Comparison of ENCODE assay signal across 9 cellular contexts in genomic region chr2:233355916-233356315, GRCh38. TPM values are rescaled to one million over a fixed set of nuclear protein-coding genes. Genes with fewer than 3 reads are reported as not detected.
A peak's percentile ranks its signal among the peaks of the same experiment; 100 is the strongest.
DNase-seq lines count a peak whose midpoint lies in the region; ATAC-seq and TF ChIP-seq lines count a peak whose summit lies in the region.
"Had no signal": no experiment of that assay in that cellular context is flagged by ENCODE, and none has a peak within 500 bp of the region (broad histone marks: within the 10 kb centered on the region; RNA-seq: fewer than 3 reads in every experiment).

No MANE protein-coding gene starts in this region.

- no peak overlapping the region for H3K27ac ChIP-seq in PC-3 (ENCODE audit: low read length)

- no peaks in the 10 kb centered on the region for H3K27me3 Mint-ChIP-seq in T-helper 2 cell treated with Interferon-gamma antibody and Interleukin-4, amounts not matched to agents 5 μg/mL and 100 μg/mL, for 36 hours (ENCODE audit: low read depth)
- H3K27me3 Mint-ChIP-seq in glutamatergic neuron (ENCODE audit: unreplicated experiment), result peaks cover 12% of the 10 kb centered on the region

- CTCF ChIA-PET in PC-3 (lab: Charles Lee), result no interaction called here

- H3K36me3 ChIP-seq in PC-3 (ENCODE audit: low read depth, low read length) (0 out of 2 replicates have a peak, but pooled peaks cover 3% of the 10 kb centered on the region), skeletal muscle satellite cell (ENCODE audit: insufficient read depth, low read length) (no peaks in the 10 kb centered on the region)

- H3K9me3 ChIP-seq in PC-3 (ENCODE audit: low read length) (no peaks in the 10 kb centered on the region), skeletal muscle satellite cell (replicated peaks; ENCODE audit: low read length) (no peaks in the 10 kb centered on the region)

- peak overlapping the region; percentile 95 for H3K4me3 ChIP-seq in PC-3 (ENCODE audit: low read length)
- peak overlapping the region; percentile 78 for H3K4me3 ChIP-seq in skeletal muscle satellite cell (ENCODE audit: low read length)

- H3K9me3 Mint-ChIP-seq in T-helper 2 cell treated with Interferon-gamma antibody and Interleukin-4, amounts not matched to agents 5 μg/mL and 100 μg/mL, for 36 hours, result no peaks in the 10 kb centered on the region
- H3K9me3 Mint-ChIP-seq in glutamatergic neuron (ENCODE audit: unreplicated experiment), result peaks cover 5% of the 10 kb centered on the region

- no peak overlapping the region for H3K27ac Mint-ChIP-seq in T-helper 2 cell treated with Interferon-gamma antibody and Interleukin-4, amounts not matched to agents 5 μg/mL and 100 μg/mL, for 36 hours
- H3K27ac Mint-ChIP-seq in glutamatergic neuron (ENCODE audit: unreplicated experiment), result no peak overlapping the region

- H3K4me1 Mint-ChIP-seq in T-helper 2 cell treated with Interferon-gamma antibody and Interleukin-4, amounts not matched to agents 5 μg/mL and 100 μg/mL, for 36 hours (ENCODE audit: low read depth), result peaks cover 56% of the 10 kb centered on the region
- H3K4me1 Mint-ChIP-seq in glutamatergic neuron (ENCODE audit: low read depth, unreplicated experiment), result peaks cover 29% of the 10 kb centered on the region

- no peaks in the 10 kb centered on the region for H3K9me2 ChIP-seq in PC-3 (replicated peaks; ENCODE audit: low read length)

- H3K36me3 Mint-ChIP-seq in T-helper 2 cell treated with Interferon-gamma antibody and Interleukin-4, amounts not matched to agents 5 μg/mL and 100 μg/mL, for 36 hours (ENCODE audit: low read depth), result peaks cover 31% of the 10 kb centered on the region
- no peaks in the 10 kb centered on the region for H3K36me3 Mint-ChIP-seq in glutamatergic neuron (ENCODE audit: unreplicated experiment)

- H2AFZ ChIP-seq in PC-3 (ENCODE audit: low read length), result no peak overlapping the region

- H4K20me1 ChIP-seq in PC-3 (ENCODE audit: low read length), result peaks cover 20% of the 10 kb centered on the region; the same call in 1 of the 2 replicates

- POLR2A ChIA-PET in PC-3 (lab: Charles Lee; ENCODE audit: unreplicated experiment), result no interaction called here

- peaks cover 61% of the 10 kb centered on the region for H3K79me2 ChIP-seq in PC-3 (ENCODE audit: low read length)

- ATAC-seq in PC-3 (no peak), HG03457 (IDR thresholded peaks at IDR 0.05; ENCODE audit: unreplicated experiment) (no peak), HG02885 (IDR thresholded peaks at IDR 0.05; ENCODE audit: poor library complexity, unreplicated experiment) (no peak)

- DNase-seq in T-helper 2 cell treated with Interferon-gamma antibody and Interleukin-4, amounts not matched to agents 5 μg/mL and 100 μg/mL, for 36 hours (ENCODE audit: low spot score), result no peak
- DNase-seq in T-helper 2 cell (no peak), PC-3 (no peak), glutamatergic neuron (no peak), AG08396 (ENCODE audit: low spot score) (no peak)
- DNase-seq: T-helper 9 cell had no signal

- peak overlapping the region; percentile 89 for H3K4me3 Mint-ChIP-seq in T-helper 2 cell treated with Interferon-gamma antibody and Interleukin-4, amounts not matched to agents 5 μg/mL and 100 μg/mL, for 36 hours
- peak overlapping the region; percentile 85 for H3K4me3 Mint-ChIP-seq in glutamatergic neuron (ENCODE audit: unreplicated experiment)

- H3K27me3 ChIP-seq in PC-3 (ENCODE audit: low read length), result no peaks in the 10 kb centered on the region
- H3K27me3 ChIP-seq in skeletal muscle satellite cell (ENCODE audit: control insufficient read depth, insufficient read depth, low read length), result no peaks in the 10 kb centered on the region

- BruUV-seq in PC-3 (replicated peaks; lab: Mats Ljungman, UMichigan), result TSS peak; percentile 72

- intact Hi-C loops in PC-3 (cut with micrococcal nuclease), result loop anchor here (5.0 kb wide), 1 partner anchor 86 kb away; no protein-coding TSS in a partner anchor

- H3K4me2 ChIP-seq in PC-3 (ENCODE audit: low read length) (peak overlapping the region; percentile 95), skeletal muscle satellite cell (ENCODE audit: low read length) (peak overlapping the region; percentile 95)

- H3K9ac ChIP-seq in PC-3 (ENCODE audit: low read length) (no peak overlapping the region), skeletal muscle satellite cell (ENCODE audit: low read depth, low read length) (no peak overlapping the region)

- TF ChIP-seq CTCF in PC-3 (conservative IDR thresholded peaks at IDR 0.05; ENCODE audit: low read depth, low read length) (no peak), glutamatergic neuron (IDR thresholded peaks at IDR 0.05; ENCODE audit: partially characterized antibody, unreplicated experiment) (no peak)

- H3K4me1 ChIP-seq in PC-3 (ENCODE audit: insufficient read depth, low read length), result peaks cover 35% of the 10 kb centered on the region
- H3K4me1 ChIP-seq in skeletal muscle satellite cell (ENCODE audit: control insufficient read depth, insufficient read depth, low read length), result peaks cover 18% of the 10 kb centered on the region

- H3F3A ChIP-seq in PC-3 (ENCODE audit: low read length, unreplicated experiment), result no peaks in the 10 kb centered on the region

RNA-seq across cellular contexts. Expression of gene DGKD, which starts 1.6 kb away (rescaled TPM):
- 23.3 and 36.2 TPM in 2 replicates for total RNA-seq in PC-3 (2014; rRNA removed)
- total RNA-seq in glutamatergic neuron (ENCODE audit: unreplicated experiment), result 67.6 TPM
- total RNA-seq in skeletal muscle satellite cell (2012; rRNA removed), result 5.8 and 8.1 TPM in 2 replicates

RNA-seq across cellular contexts. Expression of gene SAG, which starts 48.3 kb away (rescaled TPM):
- total RNA-seq in PC-3 (2014; rRNA removed) (0.17 TPM in 1 of 2 replicates, not detected in the other), glutamatergic neuron (ENCODE audit: unreplicated experiment) (not detected)
- not detected in 2 replicates for total RNA-seq in skeletal muscle satellite cell (2012; rRNA removed)
